12 cellular contexts compared by ENCODE assay signal in the genomic region with DNA sequence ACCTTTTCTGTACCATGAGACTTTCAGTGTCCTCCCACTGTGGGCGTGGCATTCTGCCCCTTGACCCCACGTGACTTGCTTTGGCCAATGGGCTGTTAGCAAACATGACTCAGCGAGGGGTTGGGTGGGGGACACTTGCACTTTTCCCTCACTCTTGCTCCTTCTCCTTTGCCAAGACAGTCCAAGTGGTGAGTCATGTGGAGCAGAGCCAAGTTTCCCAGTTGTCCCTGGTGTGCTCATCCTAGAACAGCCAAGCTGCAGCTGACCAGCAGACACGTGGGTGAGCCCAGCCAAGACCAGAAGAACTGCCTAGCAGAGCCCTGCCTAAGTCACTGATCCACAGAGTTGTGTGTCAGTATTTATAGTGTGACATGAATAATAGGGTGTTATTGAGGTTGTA.
A peak's percentile ranks its signal among the peaks of the same experiment; 100 is the strongest.
DNase-seq lines count a peak whose midpoint lies in the region; ATAC-seq and TF ChIP-seq lines count a peak whose summit lies in the region.
"Had no signal": no experiment of that assay in that cellular context is flagged by ENCODE, and none has a peak within 500 bp of the region (broad histone marks: within the 10 kb centered on the region; RNA-seq: fewer than 3 reads in every experiment).

No MANE protein-coding gene starts in this region.

- H3K9me2 ChIP-seq in DOHH2 (replicated peaks; ENCODE audit: control insufficient read depth, low read length): no peaks in the 10 kb centered on the region

- no peak for TF ChIP-seq CTCF in DOHH2 (IDR thresholded peaks at IDR 0.05; ENCODE audit: low read depth, low read length, poor library complexity, severe bottlenecking)
- TF ChIP-seq CTCF in brain microvascular endothelial cell (IDR thresholded peaks at IDR 0.05; ENCODE audit: low read depth, low read length, missing control alignments): no peak

- H3K27me3 ChIP-seq in DOHH2 (ENCODE audit: control insufficient read depth, low read length) (peaks cover 16% of the 10 kb centered on the region), brain microvascular endothelial cell (replicated peaks) (peaks cover 22% of the 10 kb centered on the region), right cardiac atrium (ENCODE audit: control insufficient read depth, insufficient read depth) (peaks cover 4% of the 10 kb centered on the region)

- in situ Hi-C loops in brain microvascular endothelial cell (cut with HindIII; ENCODE audit: low pct_ligation_motif_present, low sequenced_read_pairs): no loop called here

- H3K4me1 ChIP-seq in DOHH2 (ENCODE audit: control insufficient read depth, low read length) (no peaks in the 10 kb centered on the region), right cardiac atrium (ENCODE audit: control insufficient read depth, insufficient read depth, low read length) (no peaks in the 10 kb centered on the region)
- H3K4me1 ChIP-seq: prostate gland had no signal

- no peaks in the 10 kb centered on the region for H4K20me1 ChIP-seq in DOHH2 (ENCODE audit: control insufficient read depth, insufficient read depth, low read depth, low read length)

- no peaks in the 10 kb centered on the region for H3K79me2 ChIP-seq in DOHH2 (ENCODE audit: control insufficient read depth, low read length)

- intact Hi-C loops in right cardiac atrium (cut with DNase I): no loop called here

- peak overlapping the region; percentile 30 for H3K4me2 ChIP-seq in DOHH2 (ENCODE audit: low read length)

- H3K4me3 ChIP-seq in DOHH2 (ENCODE audit: low read length) (no peak overlapping the region), brain microvascular endothelial cell (ENCODE audit: low read depth, low read length) (no peak overlapping the region), right cardiac atrium (ENCODE audit: low read length) (no peak overlapping the region)
- H3K4me3 ChIP-seq: prostate gland had no signal

- DNase-seq in M059J (ENCODE audit: low read depth) (peak; percentile 60), brain microvascular endothelial cell (peak; percentile 67), iris pigment epithelial cell (ENCODE audit: low read depth) (peak; percentile 33), NCI-H748 (lab: John Stamatoyannopoulos, UW; ENCODE audit: unreplicated experiment) (no peak), T-helper 1 cell (no peak), right cardiac atrium (no peak), NCI-H526 (lab: John Stamatoyannopoulos, UW) (no peak)
- DNase-seq: C1 segment of cervical spinal cord; NCI-H2029; stimulated activated CD4-positive, alpha-beta T cell treated with anti-CD3 and anti-CD28 coated beads, Interleukin-4, amount 100 ng/mL, for 4 hours had no signal

- no peaks in the 10 kb centered on the region for H3F3A ChIP-seq in DOHH2 (ENCODE audit: control insufficient read depth, insufficient read depth)

- H3K9me3 ChIP-seq in DOHH2 (ENCODE audit: control insufficient read depth, insufficient read depth, low read length): no peaks in the 10 kb centered on the region
- H3K9me3 ChIP-seq in right cardiac atrium (ENCODE audit: control insufficient read depth, low read length): peaks cover 4% of the 10 kb centered on the region
- H3K9me3 ChIP-seq: prostate gland had no signal

- H3K36me3 ChIP-seq in DOHH2 (ENCODE audit: control insufficient read depth, low read length) (no peaks in the 10 kb centered on the region), brain microvascular endothelial cell (replicated peaks) (no peaks in the 10 kb centered on the region)
- H3K36me3 ChIP-seq: prostate gland had no signal

- H3K27ac ChIP-seq in DOHH2 (ENCODE audit: low read depth, low read length) (no peak overlapping the region), brain microvascular endothelial cell (no peak overlapping the region), right cardiac atrium (ENCODE audit: low read length) (no peak overlapping the region)
- H3K27ac ChIP-seq: prostate gland had no signal

- 69% methylated on average over 4 of the region's 4 CpGs for WGBS in right cardiac atrium

- ATAC-seq in right cardiac atrium: no peak

Comparison
In these comparisons a context has a peak if more than half of its experiments do, and no peak if none do; other contexts are left out.
1. DNase-seq: peak in M059J (single experiment), brain microvascular endothelial cell (single experiment) and iris pigment epithelial cell (single experiment); none in NCI-H748 (single experiment), T-helper 1 cell (0 of 5), right cardiac atrium (0 of 3) and NCI-H526 (0 of 2).